23 cellular contexts compared by ENCODE assay signal in the genomic region with DNA sequence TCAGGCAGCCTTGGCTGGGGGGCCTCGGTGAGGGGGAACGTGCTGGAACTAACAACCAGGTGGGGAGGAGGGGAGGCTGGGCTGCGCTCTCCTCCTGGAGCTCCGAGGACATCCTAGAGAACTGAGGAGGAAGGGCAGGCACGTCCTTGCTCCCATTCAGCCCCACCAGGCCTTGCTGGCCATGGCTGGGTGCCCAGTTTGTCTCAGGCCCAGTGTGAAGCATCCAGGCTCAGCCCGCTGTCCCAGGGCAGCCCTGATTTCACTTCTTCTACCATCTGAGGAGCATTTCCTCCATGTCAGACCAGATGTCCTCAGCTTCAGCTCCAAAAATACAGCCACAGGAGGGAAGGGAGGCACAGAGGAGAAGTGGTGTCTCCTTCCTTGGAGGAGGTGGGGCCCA.
"Had no signal": no experiment of that assay in that cellular context is flagged by ENCODE, and none has a peak within 500 bp of the region (broad histone marks: within the 10 kb centered on the region; RNA-seq: fewer than 3 reads in every experiment).

No MANE protein-coding gene starts in this region.

- H3K36me3 Mint-ChIP-seq: natural killer cell treated with Interleukin-12 subunit alpha and Interleukin-12 subunit beta and Interleukin-15 and Interleukin-18, amount 100 ng/mL, for 72 hours; neural progenitor cell; stimulated activated naive B cell treated with anti-CD40 and anti-IgM and Interleukin-4, amounts not matched to agents 10 μg/mL and 1 μg/mL and 100 μg/mL, for 72 hours had no signal

- H2AFZ ChIP-seq: neural progenitor cell, parathyroid adenoma had no signal

- H3K27me3 ChIP-seq: dorsolateral prefrontal cortex, neural progenitor cell, transverse colon had no signal

- H3K36me3 ChIP-seq: neural progenitor cell, thoracic aorta, transverse colon had no signal

- ATAC-seq: left lobe of liver; natural killer cell treated with Interleukin-12 subunit alpha and Interleukin-12 subunit beta and Interleukin-15 and Interleukin-18, amount 100 ng/mL, for 72 hours; psoas muscle; sciatic nerve; stimulated activated naive B cell treated with anti-CD40 and anti-IgM and Interleukin-4, amounts not matched to agents 10 μg/mL and 1 μg/mL and 100 μg/mL, for 72 hours; stimulated activated naive CD8-positive, alpha-beta T cell treated with anti-CD3 and anti-CD28 coated beads, Interleukin-15, amount 100 ng/mL, for 72 hours had no signal

- H3K9me3 Mint-ChIP-seq: natural killer cell treated with Interleukin-12 subunit alpha and Interleukin-12 subunit beta and Interleukin-15 and Interleukin-18, amount 100 ng/mL, for 72 hours; stimulated activated naive CD8-positive, alpha-beta T cell treated with anti-CD3 and anti-CD28 coated beads, Interleukin-15, amount 100 ng/mL, for 72 hours had no signal

- H3K4me2 ChIP-seq: neural progenitor cell had no signal

- H3K9ac ChIP-seq: neural progenitor cell, parathyroid adenoma had no signal

- H3K9me3 ChIP-seq: psoas muscle, thoracic aorta, transverse colon had no signal

- H3K27ac ChIP-seq: neural progenitor cell, parathyroid adenoma, psoas muscle, skin epidermis, thoracic aorta, transverse colon had no signal

- H3K27ac Mint-ChIP-seq: natural killer cell treated with Interleukin-12 subunit alpha and Interleukin-12 subunit beta and Interleukin-15 and Interleukin-18, amount 100 ng/mL, for 72 hours; neural progenitor cell; stimulated activated naive B cell treated with anti-CD40 and anti-IgM and Interleukin-4, amounts not matched to agents 10 μg/mL and 1 μg/mL and 100 μg/mL, for 72 hours; stimulated activated naive CD8-positive, alpha-beta T cell treated with anti-CD3 and anti-CD28 coated beads, Interleukin-15, amount 100 ng/mL, for 72 hours had no signal

- H3K4me3 ChIP-seq: dorsolateral prefrontal cortex, lung, neural progenitor cell, psoas muscle, skin epidermis, thoracic aorta, transverse colon had no signal

- H3K4me1 ChIP-seq: parathyroid adenoma, psoas muscle, transverse colon had no signal

- H3K79me2 ChIP-seq: parathyroid adenoma had no signal

- H3K4me3 Mint-ChIP-seq: natural killer cell treated with Interleukin-12 subunit alpha and Interleukin-12 subunit beta and Interleukin-15 and Interleukin-18, amount 100 ng/mL, for 72 hours; neural progenitor cell; stimulated activated naive B cell treated with anti-CD40 and anti-IgM and Interleukin-4, amounts not matched to agents 10 μg/mL and 1 μg/mL and 100 μg/mL, for 72 hours; stimulated activated naive CD8-positive, alpha-beta T cell treated with anti-CD3 and anti-CD28 coated beads, Interleukin-15, amount 100 ng/mL, for 72 hours had no signal

- H3K4me1 Mint-ChIP-seq: stimulated activated naive B cell treated with anti-CD40 and anti-IgM and Interleukin-4, amounts not matched to agents 10 μg/mL and 1 μg/mL and 100 μg/mL, for 72 hours had no signal

- DNase-seq: cortex of kidney; effector CD8-positive, alpha-beta T cell; foreskin melanocyte; head of caudate nucleus; kidney glomerular epithelial cell; mesenchymal stem cell; midbrain; psoas muscle; retina; stimulated activated CD4-positive, alpha-beta T cell treated with anti-CD3 and anti-CD28 coated beads, Interleukin-2, amount 100 ng/mL, for 24 hours; stimulated activated CD4-positive, alpha-beta T cell treated with anti-CD3 and anti-CD28 coated beads, Interleukin-4, amount 100 ng/mL, for 4 hours; stimulated activated naive B cell treated with anti-CD40 and anti-IgM and Interleukin-4, amounts not matched to agents 10 μg/mL and 1 μg/mL and 100 μg/mL, for 72 hours; stimulated activated naive CD8-positive, alpha-beta T cell treated with anti-CD3 and anti-CD28 coated beads, Interleukin-15, amount 100 ng/mL, for 72 hours; transverse colon had no signal

- H3K27me3 Mint-ChIP-seq: stimulated activated naive CD8-positive, alpha-beta T cell treated with anti-CD3 and anti-CD28 coated beads, Interleukin-15, amount 100 ng/mL, for 72 hours had no signal
